In the genomic region with DNA sequence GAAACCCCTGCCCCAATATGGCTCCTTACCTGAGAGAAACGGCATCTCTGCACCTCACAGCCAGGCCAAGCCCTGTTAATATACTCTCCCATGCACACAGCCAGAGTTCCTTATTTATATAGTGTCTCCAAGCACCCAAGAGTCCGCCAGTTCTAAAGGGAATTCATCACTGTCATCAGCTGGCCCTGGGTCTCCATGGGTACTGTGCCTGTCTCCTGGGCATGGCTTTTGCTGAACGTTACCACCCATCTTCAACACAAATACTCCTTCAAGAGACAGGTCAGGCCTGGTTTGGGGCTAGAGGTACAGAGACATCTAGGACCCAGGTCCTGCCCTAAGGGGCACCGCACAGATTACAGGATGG, we compare ENCODE assay signal across 8 cellular contexts. TPM values are rescaled to one million over a fixed set of nuclear protein-coding genes. Genes with fewer than 3 reads are reported as not detected.
DNase-seq lines count a peak whose midpoint lies in the region; ATAC-seq and TF ChIP-seq lines count a peak whose summit lies in the region.

No MANE protein-coding gene starts in this region.

- H3K4me1 ChIP-seq in right lobe of liver = peaks cover 0 to 26% (median 4%) of the 10 kb centered on the region in 4 donors

- H3K4me3 ChIP-seq in NB4 (ENCODE audit: low read depth, low read length) (peak overlapping the region; percentile 66), right lobe of liver (peak overlapping the region in 2 of 3 donors; percentile 65 to 88)

- peaks cover 58% of the 10 kb centered on the region for H3K36me3 Mint-ChIP-seq in activated CD4-positive, alpha-beta memory T cell treated with anti-CD3 and anti-CD28 coated beads, Interleukin-2, amount 10 ng/mL, durations not matched to agents 7 days and 5 days (ENCODE audit: low read depth)

- intact Hi-C loops in right lobe of liver (cut with DNase I) = no loop called here

- POLR2A ChIA-PET in activated CD4-positive, alpha-beta memory T cell treated with anti-CD3 and anti-CD28 coated beads, Interleukin-2, amount 10 ng/mL, durations not matched to agents 7 days and 5 days (lab: Charles Lee) = interaction anchor here (0.9 to 5.0 kb wide), 18 partner anchors 11 to 389 kb away, joined by 3 to 58 read pairs (median 6); a partner anchor contains a TSS

- TF ChIP-seq POLR2A in NB4 (IDR thresholded peaks at IDR 0.05; ENCODE audit: extremely low read depth, insufficient read length) (no peak), right lobe of liver (IDR thresholded peaks at IDR 0.05) (no peak)

- WGBS in right lobe of liver (ENCODE audit: insufficient coverage, low coverage, low lambda C conversion rate, missing lambda C conversion rate) = 42% methylated on average over 4 of the region's 4 CpGs

- peaks cover 46% of the 10 kb centered on the region for H3K4me1 Mint-ChIP-seq in activated CD4-positive, alpha-beta memory T cell treated with anti-CD3 and anti-CD28 coated beads, Interleukin-2, amount 10 ng/mL, durations not matched to agents 7 days and 5 days

- H3K27me3 Mint-ChIP-seq in activated CD4-positive, alpha-beta memory T cell treated with anti-CD3 and anti-CD28 coated beads, Interleukin-2, amount 10 ng/mL, durations not matched to agents 7 days and 5 days = no peaks in the 10 kb centered on the region

- H3K4me3 Mint-ChIP-seq in activated CD4-positive, alpha-beta memory T cell treated with anti-CD3 and anti-CD28 coated beads, Interleukin-2, amount 10 ng/mL, durations not matched to agents 7 days and 5 days = peak overlapping the region; percentile 95

- ATAC-seq in right lobe of liver (no peak), GM18861 (IDR thresholded peaks at IDR 0.05; ENCODE audit: unreplicated experiment) (no peak)

- no peaks in the 10 kb centered on the region for H3K27me3 ChIP-seq in right lobe of liver

- H3K9me3 ChIP-seq in right lobe of liver = no peaks in the 10 kb centered on the region

- CTCF ChIA-PET in activated CD4-positive, alpha-beta memory T cell treated with anti-CD3 and anti-CD28 coated beads, Interleukin-2, amount 10 ng/mL, durations not matched to agents 7 days and 5 days (lab: Charles Lee) = interaction anchor here (0.8 to 5.2 kb wide), 12 partner anchors 18 to 365 kb away, joined by 3 to 44 read pairs (median 5); a partner anchor contains a TSS

- TF ChIP-seq CTCF in NB4 (IDR thresholded peaks at IDR 0.05; ENCODE audit: low read depth, low read length) = no peak
- TF ChIP-seq CTCF in right lobe of liver (IDR thresholded peaks at IDR 0.05) = no peak

- H3K27ac ChIP-seq in right lobe of liver = peak overlapping the region in 2 of 3 donors; percentile 17 to 99

- H3K27ac Mint-ChIP-seq in activated CD4-positive, alpha-beta memory T cell treated with anti-CD3 and anti-CD28 coated beads, Interleukin-2, amount 10 ng/mL, durations not matched to agents 7 days and 5 days = peak overlapping the region; percentile 95

- peak; percentile 83 for DNase-seq in DMS53 treated with DMSO at 0.1 percent for 48 hours (lab: John Stamatoyannopoulos, UW; ENCODE audit: unreplicated experiment)
- no peak for DNase-seq in NB4 (ENCODE audit: low read depth)
- no peak for DNase-seq in activated CD4-positive, alpha-beta memory T cell treated with anti-CD3 and anti-CD28 coated beads, Interleukin-2, amount 10 ng/mL, durations not matched to agents 7 days and 5 days
- DNase-seq in right lobe of liver = peak in 1 of 3 donors; percentile 39
- DNase-seq in H4 (ENCODE audit: low spot score) = no peak
- DNase-seq in stimulated activated CD4-positive, alpha-beta T cell treated with anti-CD3 and anti-CD28 coated beads, Interleukin-2, amount 100 ng/mL, for 24 hours = no peak
- DNase-seq in activated effector memory CD4-positive, alpha-beta T cell treated with Interleukin-2 at 50 U/mL for 16 hours = no peak

- H3K9me3 Mint-ChIP-seq in activated CD4-positive, alpha-beta memory T cell treated with anti-CD3 and anti-CD28 coated beads, Interleukin-2, amount 10 ng/mL, durations not matched to agents 7 days and 5 days = no peaks in the 10 kb centered on the region

- no peaks in the 10 kb centered on the region for H3K36me3 ChIP-seq in right lobe of liver

RNA-seq across cellular contexts. Expression of a gene that starts 1.6 kb away (rescaled TPM):
- total RNA-seq in activated CD4-positive, alpha-beta memory T cell treated with anti-CD3 and anti-CD28 coated beads, Interleukin-2, amount 10 ng/mL, durations not matched to agents 7 days and 5 days = 100 to 1,000 TPM; 135 to 137 TPM
- 10 to 100 TPM in 5 of 6 experiments, 1 to 10 TPM in 1; 8.6 to 23.8 (median 15.4) TPM for total RNA-seq in right lobe of liver
- 0.66 and 3.4 TPM in 2 replicates for total RNA-seq in H4 (2014; rRNA removed; shearing (Covaris generic))

RNA-seq across cellular contexts. Expression of a gene that starts 18.7 kb away (rescaled TPM):
- total RNA-seq in activated CD4-positive, alpha-beta memory T cell treated with anti-CD3 and anti-CD28 coated beads, Interleukin-2, amount 10 ng/mL, durations not matched to agents 7 days and 5 days = 10 to 100 TPM; 11.3 to 11.6 TPM
- total RNA-seq in right lobe of liver = 100 to 1,000 TPM; 282 to 525 (median 330) TPM
- total RNA-seq in H4 (2014; rRNA removed; shearing (Covaris generic)) = 23.2 and 25.1 TPM in 2 replicates

Comparison
In these comparisons a context has a peak if more than half of its experiments do, and no peak if none do; other contexts are left out.
1. RNA of a gene that starts 1.6 kb away (total RNA-seq): 135 to 137 TPM in activated CD4-positive, alpha-beta memory T cell treated with anti-CD3 and anti-CD28 coated beads, Interleukin-2, amount 10 ng/mL, durations not matched to agents 7 days and 5 days; 8.6 to 23.8 TPM in right lobe of liver and 0.66 to 3.4 TPM in H4; every median in the first group is over 4 times any median in the second.
2. RNA of a gene that starts 18.7 kb away (total RNA-seq): 282 to 525 TPM in right lobe of liver; 23.2 to 25.1 TPM in H4 and 11.3 to 11.6 TPM in activated CD4-positive, alpha-beta memory T cell treated with anti-CD3 and anti-CD28 coated beads, Interleukin-2, amount 10 ng/mL, durations not matched to agents 7 days and 5 days; every median in the first group is over 10 times any median in the second.